In genomic region chrX:140933874-140934655, GRCh38 we compare ENCODE assay signal across 17 cellular contexts.
DNase-seq lines count a peak whose midpoint lies in the region; ATAC-seq and TF ChIP-seq lines count a peak whose summit lies in the region.
"Had no signal": no experiment of that assay in that cellular context is flagged by ENCODE, and none has a peak within 500 bp of the region (broad histone marks: within the 10 kb centered on the region; RNA-seq: fewer than 3 reads in every experiment).

No MANE protein-coding gene starts in this region.

- DNase-seq in NCI-H748 (lab: John Stamatoyannopoulos, UW; ENCODE audit: unreplicated experiment), result peak; percentile 23
- no peak for DNase-seq in NCI-H748 treated with DMSO at 0.1 percent for 48 hours (lab: John Stamatoyannopoulos, UW)
- no peak for DNase-seq in OCI-LY7 (ENCODE audit: low spot score)
- DNase-seq in naive B cell, result no peak
- DNase-seq in HEK293T (ENCODE audit: extremely low spot score), result no peak
- no peak for DNase-seq in NCI-H1436 (lab: John Stamatoyannopoulos, UW)
- no peak for DNase-seq in 8988T
- DNase-seq: ACHN; CD4-positive, alpha-beta memory T cell; DND-41; GDM1; GOT3; HFFc6 had no signal

- no TSS peak for BruUV-seq in OCI-LY7 (replicated peaks; lab: Mats Ljungman, UMichigan)

- peak overlapping the region; percentile 19; the same call in 1 of the 2 replicates for H2AFZ ChIP-seq in OCI-LY7 (ENCODE audit: low read length)

- H3K4me2 ChIP-seq in OCI-LY7 (ENCODE audit: low read length), result peak overlapping the region; percentile 5; the same call in 1 of the 2 replicates

- H3K4me1 Mint-ChIP-seq in naive B cell, result peaks cover 0 to 25% (median 10%) of the 10 kb centered on the region in 3 donors
- H3K4me1 Mint-ChIP-seq: CD4-positive, alpha-beta memory T cell had no signal

- H3K4me3 Mint-ChIP-seq in naive B cell, result peak overlapping the region in 5 of 8 donors; percentile 26 to 60 (median 51)
- H3K4me3 Mint-ChIP-seq: CD4-positive, alpha-beta memory T cell; HFFc6 had no signal

- H3K27ac Mint-ChIP-seq in naive B cell, result peak overlapping the region in 3 of 6 donors; percentile 58 to 81 (median 61)
- H3K27ac Mint-ChIP-seq: CD4-positive, alpha-beta memory T cell; HFFc6 had no signal

- CTCF ChIA-PET in OCI-LY7 (lab: Charles Lee; ENCODE audit: unreplicated experiment) (no interaction called here), HEK293T (lab: Yijun Ruan, JAX) (no interaction called here)

- H3K4me3 ChIP-seq in OCI-LY7 (ENCODE audit: low read depth, low read length, poor library complexity, severe bottlenecking), result no peak overlapping the region
- H3K4me3 ChIP-seq: HAP-1, K562 had no signal

- POLR2A ChIA-PET in OCI-LY7 (lab: Charles Lee) (no interaction called here), HEK293T (lab: Yijun Ruan, JAX) (no interaction called here)

- no peaks in the 10 kb centered on the region for H3K4me1 ChIP-seq in OCI-LY7 (ENCODE audit: insufficient read depth, low read length, poor library complexity, severe bottlenecking)
- H3K4me1 ChIP-seq: HAP-1 had no signal

- ATAC-seq in naive B cell (ENCODE audit: low read depth in 2 of 2), result peak; percentile 82 to 93
- ATAC-seq: K562 had no signal

- no peaks in the 10 kb centered on the region for H3K9me3 ChIP-seq in OCI-LY7 (ENCODE audit: low read length)
- H3K9me3 ChIP-seq: HAP-1 had no signal

- intact Hi-C loops in OCI-LY7 (cut with micrococcal nuclease; ENCODE audit: unreplicated experiment), result no loop called here

- H3K27me3 Mint-ChIP-seq in naive B cell, result no peaks in the 10 kb centered on the region
- H3K27me3 Mint-ChIP-seq: CD4-positive, alpha-beta memory T cell had no signal

- H3K36me3 Mint-ChIP-seq in naive B cell, result peaks cover 0 to 9% of the 10 kb centered on the region in 2 donors
- H3K36me3 Mint-ChIP-seq: CD4-positive, alpha-beta memory T cell had no signal

- H4K20me1 ChIP-seq in OCI-LY7 (ENCODE audit: insufficient read depth, low read length), result no peaks in the 10 kb centered on the region

- peaks cover 0 to 12% (median 0%) of the 10 kb centered on the region in 7 donors for H3K9me3 Mint-ChIP-seq in naive B cell
- H3K9me3 Mint-ChIP-seq: HFFc6 had no signal

- no peaks in the 10 kb centered on the region for H3K36me3 ChIP-seq in OCI-LY7 (ENCODE audit: insufficient read depth, low read length)
- H3K36me3 ChIP-seq: HAP-1 had no signal

- H3K9me2 ChIP-seq in OCI-LY7 (ENCODE audit: insufficient read depth, low read length), result no peaks in the 10 kb centered on the region

- H3K27ac ChIP-seq in OCI-LY7 (ENCODE audit: low read depth, low read length, poor library complexity, severe bottlenecking), result no peak overlapping the region
- H3K27ac ChIP-seq: 22Rv1, C4-2B had no signal

- TF ChIP-seq CTCF in OCI-LY7 (conservative IDR thresholded peaks at IDR 0.05; ENCODE audit: low read length), result no peak

- no peaks in the 10 kb centered on the region for H3K79me2 ChIP-seq in OCI-LY7 (ENCODE audit: insufficient read depth, low read depth, low read length)

TF ChIP-seq in HEK293T, 16 proteins besides CTCF, POLR2A, EP300 and RAD21:
- no peak for TF ChIP-seq NFRKB (IDR thresholded peaks at IDR 0.05)
- TF ChIP-seq BHLHE40 (IDR thresholded peaks at IDR 0.05; ENCODE audit: borderline replicate concordance), result no peak
- no peak for TF ChIP-seq ELF4 (IDR thresholded peaks at IDR 0.05)
- no peak for TF ChIP-seq ARNT (IDR thresholded peaks at IDR 0.05)
- TF ChIP-seq ZNF384 (IDR thresholded peaks at IDR 0.05), result no peak
- TF ChIP-seq HDGF (IDR thresholded peaks at IDR 0.05; ENCODE audit: borderline replicate concordance), result no peak
- no peak for TF ChIP-seq FOXM1 (IDR thresholded peaks at IDR 0.05; ENCODE audit: borderline replicate concordance)
- no peak for TF ChIP-seq TARDBP (IDR thresholded peaks at IDR 0.05)
- no peak for TF ChIP-seq CTBP1 (IDR thresholded peaks at IDR 0.05; ENCODE audit: borderline replicate concordance)
- TF ChIP-seq, protein P1, sequence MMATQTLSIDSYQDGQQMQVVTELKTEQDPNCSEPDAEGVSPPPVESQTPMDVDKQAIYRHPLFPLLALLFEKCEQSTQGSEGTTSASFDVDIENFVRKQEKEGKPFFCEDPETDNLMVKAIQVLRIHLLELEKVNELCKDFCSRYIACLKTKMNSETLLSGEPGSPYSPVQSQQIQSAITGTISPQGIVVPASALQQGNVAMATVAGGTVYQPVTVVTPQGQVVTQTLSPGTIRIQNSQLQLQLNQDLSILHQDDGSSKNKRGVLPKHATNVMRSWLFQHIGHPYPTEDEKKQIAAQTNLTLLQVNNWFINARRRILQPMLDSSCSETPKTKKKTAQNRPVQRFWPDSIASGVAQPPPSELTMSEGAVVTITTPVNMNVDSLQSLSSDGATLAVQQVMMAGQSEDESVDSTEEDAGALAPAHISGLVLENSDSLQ (IDR thresholded peaks at IDR 0.05), result no peak
- TF ChIP-seq SUZ12 (IDR thresholded peaks at IDR 0.05), result no peak
- no peak for TF ChIP-seq SP1 (IDR thresholded peaks at IDR 0.05)
- TF ChIP-seq L3MBTL2 (conservative IDR thresholded peaks at IDR 0.05), result no peak
- no peak for TF ChIP-seq FOXA1 (IDR thresholded peaks at IDR 0.05)
- no peak for TF ChIP-seq LEF1 (IDR thresholded peaks at IDR 0.05; ENCODE audit: borderline replicate concordance)
TF ChIP-seq in HEK293T: peak in this region for 0.
